19 cellular contexts compared by ENCODE assay signal in the genomic region with DNA sequence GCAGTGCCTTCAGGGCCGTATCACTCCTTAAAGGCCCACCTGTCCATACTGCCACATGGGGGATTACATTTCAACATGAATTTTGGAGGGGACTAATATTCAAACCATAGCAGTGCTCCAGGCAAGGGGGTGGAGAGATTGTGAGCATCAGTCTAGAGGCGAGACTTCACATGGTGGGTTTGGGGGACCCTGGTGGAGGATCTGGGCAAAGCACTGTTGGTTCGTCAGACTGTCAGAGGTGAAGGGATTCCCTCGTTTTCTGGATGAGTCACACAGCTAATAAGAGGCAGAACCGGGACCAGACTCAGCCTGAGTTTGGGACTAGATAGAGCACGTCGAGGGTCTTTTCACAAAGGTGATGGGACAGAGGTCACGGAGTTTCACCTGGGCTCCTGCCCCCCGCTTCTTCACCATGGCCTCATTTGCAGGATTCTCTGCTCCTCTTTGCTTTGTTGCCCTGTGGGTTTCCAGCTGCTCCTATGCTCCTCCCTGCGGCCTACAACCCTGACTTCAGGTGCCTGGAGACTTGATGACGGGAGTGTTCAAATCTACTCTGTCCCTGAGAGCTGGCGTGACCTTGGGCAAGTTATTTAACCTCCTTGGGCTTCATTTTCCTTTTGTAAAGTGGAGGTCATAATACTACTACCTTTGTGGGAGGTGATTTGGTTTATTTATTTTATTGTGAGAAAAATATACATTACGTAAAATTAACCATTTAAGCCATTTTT. TPM values are rescaled to one million over a fixed set of nuclear protein-coding genes. Genes with fewer than 3 reads are reported as not detected.
DNase-seq lines count a peak whose midpoint lies in the region; ATAC-seq and TF ChIP-seq lines count a peak whose summit lies in the region.
"Had no signal": no experiment of that assay in that cellular context is flagged by ENCODE, and none has a peak within 500 bp of the region (broad histone marks: within the 10 kb centered on the region; RNA-seq: fewer than 3 reads in every experiment).

No MANE protein-coding gene starts in this region.

- no peak overlapping the region for H3K4me3 ChIP-seq in HFF-Myc (replicated peaks; ENCODE audit: low read depth, low read length)
- H3K4me3 ChIP-seq in brain microvascular endothelial cell (ENCODE audit: low read depth, low read length), result no peak overlapping the region
- H3K4me3 ChIP-seq in neuronal stem cell (ENCODE audit: low read length in 2 of 2), result no peak overlapping the region
- no peak overlapping the region for H3K4me3 ChIP-seq in esophagus muscularis mucosa
- H3K4me3 ChIP-seq: BLaER1 treated with 17β-estradiol and CSF1 and Interleukin-3, amounts not matched to agents 10 nM and 100 nM; uterus had no signal

- DNase-seq in Daoy (ENCODE audit: low read depth) (peak; percentile 25), HFF-Myc (ENCODE audit: extremely low read depth, low read depth) (no peak), brain microvascular endothelial cell (no peak), neuronal stem cell (ENCODE audit: low spot score) (no peak), esophagus muscularis mucosa (ENCODE audit: extremely low spot score) (no peak)
- no peak for DNase-seq in activated CD4-positive, alpha-beta T cell treated with anti-CD3 and anti-CD28 coated beads, Interleukin-2, amount 10 ng/mL, durations not matched to agents 24 days and 14 days
- DNase-seq: activated CD4-positive, alpha-beta T cell treated with anti-CD3 and anti-CD28 coated beads for 1 hour; cerebellar nuclear complex; DMS79 treated with DMSO at 0.1 percent for 48 hours; NCI-H2081; NCI-H69; occipital lobe; RPMI8226; uterus had no signal

- H3K4ac ChIP-seq in neuronal stem cell (ENCODE audit: low read length), result no peak overlapping the region

- no CpG with 5 or more reads among the region's 13 CpGs for WGBS in neuronal stem cell (ENCODE audit: extremely low coverage in 2 of 2, insufficient read length in 2 of 2, insufficient replicate concordance in 1 of 2), 2 donors
- WGBS in esophagus muscularis mucosa, result 73% methylated on average over 12 of the region's 13 CpGs

- no peak overlapping the region for H3K23ac ChIP-seq in neuronal stem cell (ENCODE audit: low read depth, low read length, poor library complexity)

- no peaks in the 10 kb centered on the region for H3K9me3 ChIP-seq in neuronal stem cell (replicated peaks in 1 of 2; ENCODE audit: control insufficient read depth in 2 of 2, insufficient read depth in 1 of 2, low read depth in 1 of 2, low read length in 2 of 2)
- H3K9me3 ChIP-seq in esophagus muscularis mucosa, result no peaks in the 10 kb centered on the region
- H3K9me3 ChIP-seq: BLaER1 treated with 17β-estradiol and CSF1 and Interleukin-3, amounts not matched to agents 10 nM and 100 nM; uterus had no signal

- no peak overlapping the region for H2BK15ac ChIP-seq in neuronal stem cell (ENCODE audit: low read length)

- H3K27me3 Mint-ChIP-seq in activated CD4-positive, alpha-beta T cell treated with anti-CD3 and anti-CD28 coated beads, Interleukin-2, amount 10 ng/mL, durations not matched to agents 24 days and 14 days, result no peaks in the 10 kb centered on the region
- H3K27me3 Mint-ChIP-seq: stimulated activated naive CD8-positive, alpha-beta T cell treated with anti-CD3 and anti-CD28 coated beads, Interleukin-15, Interleukin-2, amounts not matched to agents 100 ng/mL and 50 ng/mL, for 24 hours had no signal

- no peaks in the 10 kb centered on the region for H3K36me3 Mint-ChIP-seq in activated CD4-positive, alpha-beta T cell treated with anti-CD3 and anti-CD28 coated beads, Interleukin-2, amount 10 ng/mL, durations not matched to agents 24 days and 14 days (ENCODE audit: low read depth)
- H3K36me3 Mint-ChIP-seq: activated naive CD8-positive, alpha-beta T cell had no signal

- H3K36me3 ChIP-seq in brain microvascular endothelial cell (replicated peaks) (no peaks in the 10 kb centered on the region), neuronal stem cell (replicated peaks in 1 of 2; ENCODE audit: control insufficient read depth in 2 of 2, insufficient read depth in 2 of 2, low read length in 2 of 2) (peaks cover 10 to 53% of the 10 kb centered on the region in 2 donors), esophagus muscularis mucosa (peaks cover 0 to 20% (median 11%) of the 10 kb centered on the region in 4 donors)
- H3K36me3 ChIP-seq: uterus had no signal

- H2AFZ ChIP-seq in neuronal stem cell (ENCODE audit: low read length), result no peak overlapping the region

- peak overlapping the region; percentile 45 for H2BK5ac ChIP-seq in neuronal stem cell (ENCODE audit: low read length)

- H2AK5ac ChIP-seq in neuronal stem cell (ENCODE audit: low read depth, low read length), result no peak overlapping the region

- no peak overlapping the region for H3K18ac ChIP-seq in neuronal stem cell (ENCODE audit: low read length)

- no peak overlapping the region for H2BK120ac ChIP-seq in neuronal stem cell (ENCODE audit: low read depth, low read length)

- H3K27ac ChIP-seq in brain microvascular endothelial cell, result no peak overlapping the region
- H3K27ac ChIP-seq in neuronal stem cell (replicated peaks; ENCODE audit: low read length), result no peak overlapping the region
- no peak overlapping the region for H3K27ac ChIP-seq in esophagus muscularis mucosa (replicated peaks in 1 of 4)

- ATAC-seq in GM21737 (IDR thresholded peaks at IDR 0.05; ENCODE audit: unreplicated experiment) (no peak), GM18502 (IDR thresholded peaks at IDR 0.05; ENCODE audit: poor library complexity, unreplicated experiment) (no peak)

- no peaks in the 10 kb centered on the region for H3K9me3 Mint-ChIP-seq in activated CD4-positive, alpha-beta T cell treated with anti-CD3 and anti-CD28 coated beads, Interleukin-2, amount 10 ng/mL, durations not matched to agents 24 days and 14 days
- H3K9me3 Mint-ChIP-seq: stimulated activated naive CD8-positive, alpha-beta T cell treated with anti-CD3 and anti-CD28 coated beads, Interleukin-15, Interleukin-2, amounts not matched to agents 100 ng/mL and 50 ng/mL, for 24 hours had no signal

- peaks cover 6% of the 10 kb centered on the region for H3K79me1 ChIP-seq in neuronal stem cell (ENCODE audit: low read depth, low read length)

- no peak overlapping the region for H4K91ac ChIP-seq in neuronal stem cell (ENCODE audit: low read depth, low read length, poor library complexity)

- H3K4me3 Mint-ChIP-seq in activated CD4-positive, alpha-beta T cell treated with anti-CD3 and anti-CD28 coated beads, Interleukin-2, amount 10 ng/mL, durations not matched to agents 24 days and 14 days, result no peak overlapping the region
- H3K4me3 Mint-ChIP-seq: activated naive CD8-positive, alpha-beta T cell; stimulated activated naive CD8-positive, alpha-beta T cell treated with anti-CD3 and anti-CD28 coated beads, Interleukin-15, Interleukin-2, amounts not matched to agents 100 ng/mL and 50 ng/mL, for 24 hours had no signal

- H3K27ac Mint-ChIP-seq in activated CD4-positive, alpha-beta T cell treated with anti-CD3 and anti-CD28 coated beads, Interleukin-2, amount 10 ng/mL, durations not matched to agents 24 days and 14 days, result no peak overlapping the region
- H3K27ac Mint-ChIP-seq: activated naive CD8-positive, alpha-beta T cell; stimulated activated naive CD8-positive, alpha-beta T cell treated with anti-CD3 and anti-CD28 coated beads, Interleukin-15, Interleukin-2, amounts not matched to agents 100 ng/mL and 50 ng/mL, for 24 hours had no signal

- no peak overlapping the region for H4K8ac ChIP-seq in neuronal stem cell (ENCODE audit: low read depth, low read length)

- no peak overlapping the region for H2BK12ac ChIP-seq in neuronal stem cell (ENCODE audit: low read length)

- TF ChIP-seq POLR2A in esophagus muscularis mucosa (IDR thresholded peaks at IDR 0.05; ENCODE audit: low read depth), result no peak

- no peak for TF ChIP-seq EP300 in esophagus muscularis mucosa (IDR thresholded peaks at IDR 0.05)

- no peak overlapping the region for H3K14ac ChIP-seq in neuronal stem cell (ENCODE audit: low read length)

- H3K9ac ChIP-seq in neuronal stem cell (ENCODE audit: low read depth, low read length, poor library complexity), result no peak overlapping the region
- H3K9ac ChIP-seq: BLaER1 treated with 17β-estradiol and CSF1 and Interleukin-3, amounts not matched to agents 10 nM and 100 nM had no signal

- in situ Hi-C loops in brain microvascular endothelial cell (cut with HindIII; ENCODE audit: low pct_ligation_motif_present, low sequenced_read_pairs), result no loop called here

- intact Hi-C loops in activated CD4-positive, alpha-beta T cell treated with anti-CD3 and anti-CD28 coated beads, Interleukin-2, amount 10 ng/mL, durations not matched to agents 24 days and 14 days (cut with micrococcal nuclease), result no loop called here
- intact Hi-C loops in esophagus muscularis mucosa (cut with DNase I), result no loop called here

- TF ChIP-seq CTCF in HFF-Myc (IDR thresholded peaks at IDR 0.05; ENCODE audit: low read depth, low read length, missing control alignments) (peak; percentile 18), brain microvascular endothelial cell (IDR thresholded peaks at IDR 0.05; ENCODE audit: low read depth, low read length, missing control alignments) (peak; percentile 55), esophagus muscularis mucosa (IDR thresholded peaks at IDR 0.05) (no peak)

- H3K4me1 Mint-ChIP-seq in activated CD4-positive, alpha-beta T cell treated with anti-CD3 and anti-CD28 coated beads, Interleukin-2, amount 10 ng/mL, durations not matched to agents 24 days and 14 days, result no peaks in the 10 kb centered on the region

- H3K27me3 ChIP-seq in brain microvascular endothelial cell (replicated peaks) (no peaks in the 10 kb centered on the region), neuronal stem cell (ENCODE audit: control insufficient read depth in 3 of 3, insufficient read depth in 3 of 3, low read depth in 1 of 3, low read length in 3 of 3) (no peaks in the 10 kb centered on the region), esophagus muscularis mucosa (no peaks in the 10 kb centered on the region)
- H3K27me3 ChIP-seq: BLaER1 treated with 17β-estradiol and CSF1 and Interleukin-3, amounts not matched to agents 10 nM and 100 nM; uterus had no signal

- no peak overlapping the region for H3K4me2 ChIP-seq in neuronal stem cell (ENCODE audit: insufficient read depth, low read length, poor library complexity, severe bottlenecking)

- H3K4me1 ChIP-seq in neuronal stem cell (ENCODE audit: control insufficient read depth in 2 of 2, insufficient read depth in 1 of 2, low read depth in 1 of 2, low read length in 2 of 2), result peaks cover 0 to 13% of the 10 kb centered on the region in 2 donors
- H3K4me1 ChIP-seq in esophagus muscularis mucosa, result peaks cover 0 to 12% (median 6%) of the 10 kb centered on the region in 4 donors
- H3K4me1 ChIP-seq: uterus had no signal

RNA-seq across cellular contexts. Expression of a gene that starts 41.5 kb away (rescaled TPM):
- 18.4 and 27.3 TPM in 2 replicates for total RNA-seq in Daoy (2014; rRNA removed; shearing (Covaris generic))
- polyA plus RNA-seq in neuronal stem cell (2013, experiment 1 of 2), result 17.8 TPM
- polyA plus RNA-seq in neuronal stem cell (2013, experiment 2 of 2), result 18.8 TPM
- 14.2 and 18.8 TPM in 2 replicates for total RNA-seq in activated CD4-positive, alpha-beta T cell treated with anti-CD3 and anti-CD28 coated beads, Interleukin-2, amount 10 ng/mL, durations not matched to agents 24 days and 14 days
- 10 to 100 TPM in 3 of 4 donors, 1 to 10 TPM in 1; 7.5 to 42.7 (median 28.0) TPM for total RNA-seq in esophagus muscularis mucosa

Comparison
In these comparisons a context has a peak if more than half of its experiments do, and no peak if none do; other contexts are left out.
1. CTCF ChIP-seq: peak in HFF-Myc (single experiment) and brain microvascular endothelial cell (single experiment); none in esophagus muscularis mucosa (0 of 3).